ENCODE assay signal across 24 cellular contexts in genomic region chr14:60838601-60839000, GRCh38.
"Had no signal": no experiment of that assay in that cellular context is flagged by ENCODE, and none has a peak within 500 bp of the region (broad histone marks: within the 10 kb centered on the region; RNA-seq: fewer than 3 reads in every experiment).

No MANE protein-coding gene starts in this region.

- DNase-seq: activated CD4-positive, alpha-beta memory T cell treated with anti-CD3 and anti-CD28 coated beads, Interleukin-2, amount 10 ng/mL, durations not matched to agents 7 days and 5 days; activated CD4-positive, alpha-beta T cell treated with anti-CD3 and anti-CD28 coated beads for 1 hour; activated CD4-positive, alpha-beta T cell treated with anti-CD3 and anti-CD28 coated beads for 4 hours; activated CD4-positive, alpha-beta T cell treated with anti-CD3 and anti-CD28 coated beads, Interleukin-2, amount 10 ng/mL, durations not matched to agents 7 days and 5 days; activated CD4-positive, alpha-beta T cell treated with anti-CD3 and anti-CD28 coated beads, Interleukin-2, amount 50 U/mL, for 4 hours; activated CD8-positive, alpha-beta memory T cell treated with anti-CD3 and anti-CD28 coated beads, Interleukin-2, amount 50 U/mL, for 48 hours; activated gamma-delta T cell; activated naive CD4-positive, alpha-beta T cell; activated naive CD4-positive, alpha-beta T cell treated with anti-CD3 and anti-CD28 coated beads, Interleukin-2, amount 50 U/mL, for 16 hours; activated T-cell treated with anti-CD3 and anti-CD28 coated beads for 4 hours; activated T-cell treated with anti-CD3 and anti-CD28 coated beads, Interleukin-2, amount 50 U/mL, for 24 hours; activated T-cell treated with anti-CD3 and anti-CD28 coated beads, Interleukin-2, amount 50 U/mL, for 72 hours; amniotic stem cell; anterior cingulate cortex; body of pancreas; caudate nucleus; colonic mucosa; effector CD8-positive, alpha-beta T cell; foreskin fibroblast; head of caudate nucleus; T-helper 2 cell had no signal

- FAIRE-seq: frontal cortex had no signal

- H3K4me1 ChIP-seq: body of pancreas, colonic mucosa had no signal

- H3K27ac ChIP-seq: body of pancreas, colonic mucosa had no signal

- H3K27me3 ChIP-seq: body of pancreas, colonic mucosa had no signal

- ATAC-seq: activated T-cell treated with anti-CD3 and anti-CD28 coated beads, Interleukin-2, amount 50 U/mL, for 72 hours; body of pancreas; esophagus mucosa had no signal

- H3K27me3 Mint-ChIP-seq: activated CD4-positive, alpha-beta memory T cell treated with anti-CD3 and anti-CD28 coated beads, Interleukin-2, amount 10 ng/mL, durations not matched to agents 7 days and 5 days; activated CD4-positive, alpha-beta T cell treated with anti-CD3 and anti-CD28 coated beads, Interleukin-2, amount 10 ng/mL, durations not matched to agents 7 days and 5 days; activated naive CD8-positive, alpha-beta T cell; activated T-cell treated with anti-CD3 and anti-CD28 coated beads, Interleukin-2, amount 50 U/mL, for 24 hours had no signal

- H3K4me3 ChIP-seq: body of pancreas, colonic mucosa had no signal

- H3K36me3 ChIP-seq: colonic mucosa had no signal

- H3K9me3 ChIP-seq: body of pancreas, colonic mucosa had no signal

- H3K27ac Mint-ChIP-seq: activated CD4-positive, alpha-beta memory T cell treated with anti-CD3 and anti-CD28 coated beads, Interleukin-2, amount 10 ng/mL, durations not matched to agents 7 days and 5 days; activated CD4-positive, alpha-beta T cell treated with anti-CD3 and anti-CD28 coated beads, Interleukin-2, amount 10 ng/mL, durations not matched to agents 7 days and 5 days; activated naive CD8-positive, alpha-beta T cell; activated T-cell treated with anti-CD3 and anti-CD28 coated beads, Interleukin-2, amount 50 U/mL, for 24 hours; activated T-cell treated with anti-CD3 and anti-CD28 coated beads, Interleukin-2, amount 50 U/mL, for 72 hours had no signal

- H3K4me1 Mint-ChIP-seq: activated CD4-positive, alpha-beta memory T cell treated with anti-CD3 and anti-CD28 coated beads, Interleukin-2, amount 10 ng/mL, durations not matched to agents 7 days and 5 days; activated CD4-positive, alpha-beta T cell treated with anti-CD3 and anti-CD28 coated beads, Interleukin-2, amount 10 ng/mL, durations not matched to agents 7 days and 5 days had no signal

- H3K4me3 Mint-ChIP-seq: activated CD4-positive, alpha-beta memory T cell treated with anti-CD3 and anti-CD28 coated beads, Interleukin-2, amount 10 ng/mL, durations not matched to agents 7 days and 5 days; activated CD4-positive, alpha-beta T cell treated with anti-CD3 and anti-CD28 coated beads, Interleukin-2, amount 10 ng/mL, durations not matched to agents 7 days and 5 days; activated naive CD8-positive, alpha-beta T cell; activated T-cell treated with anti-CD3 and anti-CD28 coated beads, Interleukin-2, amount 50 U/mL, for 24 hours; activated T-cell treated with anti-CD3 and anti-CD28 coated beads, Interleukin-2, amount 50 U/mL, for 72 hours had no signal
